Comparison of ENCODE assay signal across 2 cellular contexts in the genomic region with DNA sequence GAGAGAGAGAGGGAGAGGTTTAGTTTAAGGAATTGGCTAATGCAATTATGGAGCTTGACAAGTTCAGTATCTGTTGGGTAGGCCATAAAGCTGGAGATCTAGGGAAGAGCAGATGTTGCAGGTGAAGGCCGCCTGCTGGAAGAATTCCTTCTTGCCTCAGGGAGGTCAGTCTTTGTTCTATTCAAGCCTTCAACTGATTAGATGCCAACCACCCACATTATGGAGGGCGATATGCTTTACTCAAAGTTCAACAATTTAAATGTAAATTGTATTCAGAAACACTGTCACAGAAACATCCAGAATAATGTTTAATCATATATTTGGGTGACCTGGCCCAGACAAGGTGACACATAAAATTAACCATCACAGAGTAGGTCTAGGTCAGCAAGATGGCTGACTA.
TF ChIP-seq lines count a peak whose summit lies in the region.

No MANE protein-coding gene starts in this region.

TF ChIP-seq in HEK293, 187 proteins besides CTCF, POLR2A, EP300 and RAD21:
- 0 out of 2 replicates have a peak, but pooled peaks have one; percentile 33 for TF ChIP-seq ZSCAN4 (tag by site-specific recombination; IDR thresholded peaks at IDR 0.05)
- no peak for TF ChIP-seq ZNF16 (tag by site-specific recombination; IDR thresholded peaks at IDR 0.05; ENCODE audit: low read depth)
- TF ChIP-seq ZNF10 (tag by site-specific recombination; IDR thresholded peaks at IDR 0.05) = peak; percentile 86

TF ChIP-seq in K562, 482 proteins besides CTCF, POLR2A, EP300 and RAD21:
- TF ChIP-seq ELF1 (tag; IDR thresholded peaks at IDR 0.05) (no peak), RBM25 (IDR thresholded peaks at IDR 0.05; ENCODE audit: low read depth, low read length, severe bottlenecking) (peak; percentile 27), ZBTB7A (IDR thresholded peaks at IDR 0.05; ENCODE audit: borderline replicate concordance, control insufficient read depth, low read depth, low read length) (no peak), NEUROD1 (IDR thresholded peaks at IDR 0.05; ENCODE audit: borderline replicate concordance, low read depth, low read length, partially characterized antibody) (no peak), PURB (CRISPR knock-in tag; IDR thresholded peaks at IDR 0.05; ENCODE audit: low read depth) (no peak), ZNF134 (CRISPR knock-in tag; conservative IDR thresholded peaks at IDR 0.05) (peak; percentile 90), SMARCE1 (IDR thresholded peaks at IDR 0.05) (no peak), ZNF280A (IDR thresholded peaks at IDR 0.05; ENCODE audit: low read depth, partially characterized antibody) (no peak), MLX (CRISPR knock-in tag; conservative IDR thresholded peaks at IDR 0.05) (no peak), NR3C1 (CRISPR knock-in tag; IDR thresholded peaks at IDR 0.05) (no peak), KAT2B (IDR thresholded peaks at IDR 0.05; ENCODE audit: low read depth, low read length) (no peak)
- TF ChIP-seq, protein P1, sequence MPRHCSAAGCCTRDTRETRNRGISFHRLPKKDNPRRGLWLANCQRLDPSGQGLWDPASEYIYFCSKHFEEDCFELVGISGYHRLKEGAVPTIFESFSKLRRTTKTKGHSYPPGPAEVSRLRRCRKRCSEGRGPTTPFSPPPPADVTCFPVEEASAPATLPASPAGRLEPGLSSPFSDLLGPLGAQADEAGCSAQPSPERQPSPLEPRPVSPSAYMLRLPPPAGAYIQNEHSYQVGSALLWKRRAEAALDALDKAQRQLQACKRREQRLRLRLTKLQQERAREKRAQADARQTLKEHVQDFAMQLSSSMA (CRISPR knock-in tag; IDR thresholded peaks at IDR 0.05) = no peak
